ENCODE assay signal across 17 cellular contexts in the genomic region with DNA sequence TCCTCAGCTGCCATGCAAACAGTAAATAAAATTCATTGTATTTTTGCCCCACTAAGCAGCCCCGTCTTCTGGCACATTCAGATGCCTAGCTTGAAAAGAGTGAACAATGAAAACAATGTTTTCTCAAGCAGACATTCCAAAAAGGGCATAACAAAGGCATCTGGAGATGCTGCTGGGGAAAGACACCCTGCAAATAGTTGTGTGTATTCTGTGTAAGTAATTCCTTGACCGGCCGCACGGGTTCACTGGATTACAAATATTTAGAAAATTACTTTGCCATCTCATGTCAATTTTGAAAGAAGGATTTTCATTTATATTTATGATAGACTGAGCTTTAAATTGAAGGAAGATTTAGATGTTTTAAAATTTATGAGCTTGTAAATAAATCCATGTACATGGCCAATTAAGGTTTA.
DNase-seq lines count a peak whose midpoint lies in the region; ATAC-seq and TF ChIP-seq lines count a peak whose summit lies in the region.
"Had no signal": no experiment of that assay in that cellular context is flagged by ENCODE, and none has a peak within 500 bp of the region (broad histone marks: within the 10 kb centered on the region; RNA-seq: fewer than 3 reads in every experiment).

No MANE protein-coding gene starts in this region.

- H3K4me1 Mint-ChIP-seq in CD8-positive, alpha-beta T cell (ENCODE audit: low read depth) = peaks cover 51% of the 10 kb centered on the region
- H3K4me1 Mint-ChIP-seq in glutamatergic neuron (ENCODE audit: low read depth, unreplicated experiment) = peaks cover 45% of the 10 kb centered on the region
- peaks cover 77% of the 10 kb centered on the region for H3K4me1 Mint-ChIP-seq in osteocyte (ENCODE audit: unreplicated experiment)

- H3K4me2 ChIP-seq in PC-3 (ENCODE audit: low read length) = no peak overlapping the region

- H3K4me1 ChIP-seq in CD8-positive, alpha-beta T cell (ENCODE audit: insufficient read depth, low read length) = peaks cover 31% of the 10 kb centered on the region
- H3K4me1 ChIP-seq in PC-3 (ENCODE audit: insufficient read depth, low read length) = peaks cover 22% of the 10 kb centered on the region

- H2AFZ ChIP-seq in PC-3 (ENCODE audit: low read length) = no peak overlapping the region

- peaks cover 23% of the 10 kb centered on the region for H3K36me3 Mint-ChIP-seq in CD8-positive, alpha-beta T cell
- H3K36me3 Mint-ChIP-seq in glutamatergic neuron (ENCODE audit: unreplicated experiment) = peaks cover 7% of the 10 kb centered on the region
- H3K36me3 Mint-ChIP-seq in osteocyte (ENCODE audit: unreplicated experiment) = peaks cover 5% of the 10 kb centered on the region

- no peak for DNase-seq in CD8-positive, alpha-beta T cell
- DNase-seq in glutamatergic neuron (no peak), osteocyte (ENCODE audit: extremely low spot score, unreplicated experiment) (no peak), PC-3 (no peak), COR-L47 (lab: John Stamatoyannopoulos, UW) (no peak)
- no peak for DNase-seq in activated CD4-positive, CD25-positive, alpha-beta regulatory T cell (lab: John Stamatoyannopoulos, UW)
- DNase-seq: AML-193; DMS79 treated with DMSO at 0.1 percent for 48 hours; NCI-H2081 treated with DMSO at 0.1 percent for 48 hours; NK-92 treated with Interleukin-12 subunit alpha and Interleukin-12 subunit beta, amount 100 ng/mL, for 24 hours; psoas muscle; stimulated activated CD4-positive, alpha-beta T cell treated with anti-CD3 and anti-CD28 coated beads, Interleukin-1b, Interleukin-23, amount 100 ng/mL, for 48 hours; upper lobe of right lung had no signal

- H3K27me3 Mint-ChIP-seq in CD8-positive, alpha-beta T cell (ENCODE audit: low read depth) = no peaks in the 10 kb centered on the region
- H3K27me3 Mint-ChIP-seq in glutamatergic neuron (ENCODE audit: unreplicated experiment) (peaks cover 16% of the 10 kb centered on the region), osteocyte (ENCODE audit: unreplicated experiment) (no peaks in the 10 kb centered on the region)
- H3K27me3 Mint-ChIP-seq: activated naive CD8-positive, alpha-beta T cell had no signal

- no TSS peak for BruUV-seq in PC-3 (replicated peaks; lab: Mats Ljungman, UMichigan)

- no peak for ATAC-seq in CD8-positive, alpha-beta T cell
- no peak for ATAC-seq in PC-3
- ATAC-seq in GM21515 (IDR thresholded peaks at IDR 0.05; ENCODE audit: unreplicated experiment) = no peak
- ATAC-seq: esophagus mucosa, psoas muscle, upper lobe of right lung had no signal

- H3K4me3 Mint-ChIP-seq in CD8-positive, alpha-beta T cell = no peak overlapping the region
- no peak overlapping the region for H3K4me3 Mint-ChIP-seq in glutamatergic neuron (ENCODE audit: unreplicated experiment)
- H3K4me3 Mint-ChIP-seq in osteocyte (ENCODE audit: unreplicated experiment) = no peak overlapping the region
- H3K4me3 Mint-ChIP-seq: activated naive CD8-positive, alpha-beta T cell had no signal

- POLR2A ChIA-PET in CD8-positive, alpha-beta T cell (lab: Charles Lee) = interaction anchor here (1.0 to 1.2 kb wide), 2 partner anchors 10 to 35 kb away, joined by 3 read pairs; no protein-coding TSS in a partner anchor
- POLR2A ChIA-PET in PC-3 (lab: Charles Lee; ENCODE audit: unreplicated experiment) = no interaction called here

- intact Hi-C loops in CD8-positive, alpha-beta T cell (cut with DNase I, micrococcal nuclease) = no loop called here
- intact Hi-C loops in PC-3 (cut with micrococcal nuclease) = no loop called here

- H3K9me2 ChIP-seq in PC-3 (replicated peaks; ENCODE audit: low read length) = no peaks in the 10 kb centered on the region

- no peak overlapping the region for H3K9ac ChIP-seq in PC-3 (ENCODE audit: low read length)

- H3K36me3 ChIP-seq in CD8-positive, alpha-beta T cell (ENCODE audit: insufficient read depth, low read length) = no peaks in the 10 kb centered on the region
- H3K36me3 ChIP-seq in PC-3 (ENCODE audit: low read depth, low read length) = 0 out of 2 replicates have a peak, but pooled peaks cover 4% of the 10 kb centered on the region
- H3K36me3 ChIP-seq: upper lobe of right lung had no signal

- no peaks in the 10 kb centered on the region for H3K9me3 ChIP-seq in CD8-positive, alpha-beta T cell (ENCODE audit: low read length)
- no peaks in the 10 kb centered on the region for H3K9me3 ChIP-seq in PC-3 (ENCODE audit: low read length)
- H3K9me3 ChIP-seq: psoas muscle, upper lobe of right lung had no signal

- H3K27ac Mint-ChIP-seq in CD8-positive, alpha-beta T cell = peak overlapping the region; percentile 55
- H3K27ac Mint-ChIP-seq in glutamatergic neuron (ENCODE audit: unreplicated experiment) (peak overlapping the region; percentile 3), osteocyte (ENCODE audit: unreplicated experiment) (peak overlapping the region; percentile 6)
- H3K27ac Mint-ChIP-seq: activated naive CD8-positive, alpha-beta T cell had no signal

- H3K79me2 ChIP-seq in PC-3 (ENCODE audit: low read length) = no peaks in the 10 kb centered on the region

- no peaks in the 10 kb centered on the region for H3K27me3 ChIP-seq in CD8-positive, alpha-beta T cell (ENCODE audit: insufficient read depth, low read length)
- no peaks in the 10 kb centered on the region for H3K27me3 ChIP-seq in PC-3 (ENCODE audit: low read length)
- H3K27me3 ChIP-seq: upper lobe of right lung had no signal

- CTCF ChIA-PET in CD8-positive, alpha-beta T cell (lab: Charles Lee) = interaction anchor here (1.3 kb wide), 1 partner anchor 101 kb away, joined by 3 read pairs; no protein-coding TSS in a partner anchor
- CTCF ChIA-PET in PC-3 (lab: Charles Lee) = interaction anchor here (0.6 kb wide), 1 partner anchor 9 kb away, joined by 3 read pairs; no protein-coding TSS in a partner anchor

- H3K27ac ChIP-seq in CD8-positive, alpha-beta T cell (ENCODE audit: low read depth, low read length) = no peak overlapping the region
- H3K27ac ChIP-seq in VCaP (peak overlapping the region; percentile 95), PC-3 (ENCODE audit: low read length) (no peak overlapping the region)
- H3K27ac ChIP-seq: psoas muscle had no signal

- no peak overlapping the region for H3K4me3 ChIP-seq in CD8-positive, alpha-beta T cell (ENCODE audit: low read depth, low read length)
- H3K4me3 ChIP-seq in PC-3 (ENCODE audit: low read length) = no peak overlapping the region
- H3K4me3 ChIP-seq: psoas muscle, upper lobe of right lung had no signal

- no peak for TF ChIP-seq CTCF in CD8-positive, alpha-beta T cell (IDR thresholded peaks at IDR 0.05)
- TF ChIP-seq CTCF in VCaP (conservative IDR thresholded peaks at IDR 0.05) (no peak), glutamatergic neuron (IDR thresholded peaks at IDR 0.05; ENCODE audit: partially characterized antibody, unreplicated experiment) (peak; percentile 48), osteocyte (IDR thresholded peaks at IDR 0.05) (peak; percentile 48), PC-3 (conservative IDR thresholded peaks at IDR 0.05; ENCODE audit: low read depth, low read length) (no peak)

- H3F3A ChIP-seq in PC-3 (ENCODE audit: low read length, unreplicated experiment) = no peaks in the 10 kb centered on the region

- no peaks in the 10 kb centered on the region for H4K20me1 ChIP-seq in PC-3 (ENCODE audit: low read length)

- no peaks in the 10 kb centered on the region for H3K9me3 Mint-ChIP-seq in CD8-positive, alpha-beta T cell
- H3K9me3 Mint-ChIP-seq in glutamatergic neuron (ENCODE audit: unreplicated experiment) (peaks cover 15% of the 10 kb centered on the region), osteocyte (ENCODE audit: unreplicated experiment) (no peaks in the 10 kb centered on the region)

Comparison
In these comparisons a context has a peak if more than half of its experiments do, and no peak if none do; other contexts are left out.
1. H3K27ac Mint-ChIP-seq: peak in every context shown above with its lines; median percentile 55 in CD8-positive, alpha-beta T cell; 6 in osteocyte; 3 in glutamatergic neuron.
2. CTCF ChIP-seq: peak in glutamatergic neuron (single experiment) and osteocyte (single experiment); none in CD8-positive, alpha-beta T cell (single experiment), VCaP (single experiment) and PC-3 (single experiment).